Comparison of ENCODE assay signal across 8 cellular contexts in genomic region chr11:58905716-58906547, GRCh38.
DNase-seq lines count a peak whose midpoint lies in the region; ATAC-seq lines count a peak whose summit lies in the region.

No MANE protein-coding gene starts in this region.

- H3K27ac ChIP-seq in epithelial cell of prostate, result no peak overlapping the region

- ATAC-seq in HG03039 (IDR thresholded peaks at IDR 0.05; ENCODE audit: unreplicated experiment) (no peak), GM18498 (IDR thresholded peaks at IDR 0.05; ENCODE audit: unreplicated experiment) (no peak), GM21526 (IDR thresholded peaks at IDR 0.05; ENCODE audit: low FRiP score, unreplicated experiment) (no peak)

- DNase-seq in DMS53 (lab: John Stamatoyannopoulos, UW) (peak; percentile 94), NCI-H345 treated with DMSO at 0.1 percent for 48 hours (lab: John Stamatoyannopoulos, UW; ENCODE audit: unreplicated experiment) (peak; percentile 70), epithelial cell of prostate (ENCODE audit: low read depth, low spot score) (peak; percentile 31), midbrain (lab: John Stamatoyannopoulos, UW) (peak; percentile 86), T-helper 9 cell (no peak)
